Comparison of ENCODE assay signal across 8 cellular contexts in the genomic region with DNA sequence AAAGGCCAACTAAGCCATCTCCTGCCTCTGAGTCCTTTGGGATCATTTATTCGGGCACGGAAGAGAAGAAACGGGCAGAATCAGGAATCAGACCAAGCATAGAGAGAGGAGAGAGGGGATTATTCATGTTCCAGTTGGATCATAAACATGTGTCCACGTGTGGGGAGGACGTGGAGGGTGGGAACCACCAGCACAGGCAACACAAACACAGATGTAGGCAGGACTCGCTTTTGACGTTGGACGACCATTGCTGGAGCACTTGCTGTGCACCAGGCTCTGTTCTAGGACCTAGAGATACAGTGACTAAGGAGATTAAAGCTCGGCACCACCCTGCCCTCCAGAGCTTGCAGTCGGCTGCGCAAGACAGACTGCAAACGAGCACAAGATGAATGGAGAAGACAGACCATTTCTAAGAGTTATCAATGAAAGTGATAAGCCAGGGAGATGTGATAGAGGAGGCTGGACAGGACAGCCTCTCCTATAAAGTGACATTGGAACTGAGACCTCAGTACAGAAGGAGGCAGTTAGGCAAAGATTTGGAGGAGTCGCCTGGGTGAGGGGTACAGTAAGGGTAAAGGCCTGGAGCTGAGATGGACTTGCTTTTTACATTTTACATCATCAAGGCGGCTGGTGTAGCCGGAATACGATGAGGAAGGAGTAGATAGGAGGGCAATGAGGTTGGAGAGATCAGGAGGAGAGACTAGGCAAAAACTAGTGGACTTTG. TPM values are rescaled to one million over a fixed set of nuclear protein-coding genes. Genes with fewer than 3 reads are reported as not detected.
DNase-seq lines count a peak whose midpoint lies in the region; ATAC-seq and TF ChIP-seq lines count a peak whose summit lies in the region.

No MANE protein-coding gene starts in this region.

- peak overlapping the region; percentile 90 for H3K27ac Mint-ChIP-seq in activated naive CD4-positive, alpha-beta T cell treated with anti-CD3 and anti-CD28 coated beads, Interleukin-2, amount 10 ng/mL, durations not matched to agents 7 days and 5 days

- H3K27ac ChIP-seq in left ventricle myocardium inferior (replicated peaks), result no peak overlapping the region
- H3K27ac ChIP-seq in right lobe of liver, result no peak overlapping the region
- H3K27ac ChIP-seq in upper lobe of right lung, result peak overlapping the region; percentile 74
- no peak overlapping the region for H3K27ac ChIP-seq in SJCRH30

- H3K4me1 ChIP-seq in left ventricle myocardium inferior, result peaks cover 16% of the 10 kb centered on the region
- H3K4me1 ChIP-seq in right lobe of liver, result peaks cover 0 to 29% (median 5%) of the 10 kb centered on the region in 4 donors
- peaks cover 17% of the 10 kb centered on the region for H3K4me1 ChIP-seq in upper lobe of right lung
- peaks cover 3% of the 10 kb centered on the region; the same call in 1 of the 2 replicates for H3K4me1 ChIP-seq in SJCRH30

- H3K4me1 Mint-ChIP-seq in activated naive CD4-positive, alpha-beta T cell treated with anti-CD3 and anti-CD28 coated beads, Interleukin-2, amount 10 ng/mL, durations not matched to agents 7 days and 5 days, result peaks cover 51% of the 10 kb centered on the region

- WGBS in right lobe of liver (ENCODE audit: insufficient coverage, low coverage, low lambda C conversion rate, missing lambda C conversion rate), result 10% methylated on average over 15 of the region's 16 CpGs

- H3K27me3 Mint-ChIP-seq in activated naive CD4-positive, alpha-beta T cell treated with anti-CD3 and anti-CD28 coated beads, Interleukin-2, amount 10 ng/mL, durations not matched to agents 7 days and 5 days, result no peaks in the 10 kb centered on the region

- H3K27me3 ChIP-seq in left ventricle myocardium inferior (ENCODE audit: low read depth) (peaks cover 63% of the 10 kb centered on the region), right lobe of liver (no peaks in the 10 kb centered on the region), upper lobe of right lung (no peaks in the 10 kb centered on the region), SJCRH30 (no peaks in the 10 kb centered on the region)

- H3K9me3 ChIP-seq in left ventricle myocardium inferior (replicated peaks) (no peaks in the 10 kb centered on the region), right lobe of liver (no peaks in the 10 kb centered on the region), upper lobe of right lung (no peaks in the 10 kb centered on the region), SJCRH30 (replicated peaks) (no peaks in the 10 kb centered on the region)

- TF ChIP-seq POLR2A in right lobe of liver (IDR thresholded peaks at IDR 0.05), result no peak

- no peaks in the 10 kb centered on the region for H3K9me3 Mint-ChIP-seq in activated naive CD4-positive, alpha-beta T cell treated with anti-CD3 and anti-CD28 coated beads, Interleukin-2, amount 10 ng/mL, durations not matched to agents 7 days and 5 days

- H3K4me3 Mint-ChIP-seq in activated naive CD4-positive, alpha-beta T cell treated with anti-CD3 and anti-CD28 coated beads, Interleukin-2, amount 10 ng/mL, durations not matched to agents 7 days and 5 days, result peak overlapping the region; percentile 86

- CTCF ChIA-PET in activated naive CD4-positive, alpha-beta T cell treated with anti-CD3 and anti-CD28 coated beads, Interleukin-2, amount 10 ng/mL, durations not matched to agents 7 days and 5 days (lab: Charles Lee), result interaction anchor here (1.0 kb wide), 1 partner anchor 97 kb away, joined by 6 read pairs; no protein-coding TSS in a partner anchor

- ATAC-seq in left cardiac atrium, result no peak
- ATAC-seq in right lobe of liver, result peak in 1 of 4 donors; percentile 10
- no peak for ATAC-seq in upper lobe of right lung

- TF ChIP-seq CTCF in left ventricle myocardium inferior (IDR thresholded peaks at IDR 0.05; ENCODE audit: borderline replicate concordance) (no peak), right lobe of liver (IDR thresholded peaks at IDR 0.05) (no peak), upper lobe of right lung (IDR thresholded peaks at IDR 0.05) (no peak)

- H3K36me3 ChIP-seq in left ventricle myocardium inferior (no peaks in the 10 kb centered on the region), right lobe of liver (no peaks in the 10 kb centered on the region), upper lobe of right lung (no peaks in the 10 kb centered on the region), SJCRH30 (no peaks in the 10 kb centered on the region)

- peaks cover 15% of the 10 kb centered on the region for H3K36me3 Mint-ChIP-seq in activated naive CD4-positive, alpha-beta T cell treated with anti-CD3 and anti-CD28 coated beads, Interleukin-2, amount 10 ng/mL, durations not matched to agents 7 days and 5 days

- DNase-seq in left ventricle myocardium inferior (no peak), left cardiac atrium (no peak), right lobe of liver (no peak), upper lobe of right lung (no peak), SJCRH30 (no peak), islet precursor cell (no peak)
- peak; percentile 32 for DNase-seq in activated naive CD4-positive, alpha-beta T cell treated with anti-CD3 and anti-CD28 coated beads, Interleukin-2, amount 10 ng/mL, durations not matched to agents 7 days and 5 days
- no peak for DNase-seq in stimulated activated naive CD4-positive, alpha-beta T cell treated with Interleukin-2 at 50 U/mL for 16 hours (lab: John Stamatoyannopoulos, UW)

- intact Hi-C loops in left ventricle myocardium inferior (cut with micrococcal nuclease), result no loop called here
- intact Hi-C loops in left cardiac atrium (cut with DNase I), result loop anchor here in 1 of 2 donors (10.0 kb wide), 1 partner anchor 132 kb away; no protein-coding TSS in a partner anchor
- intact Hi-C loops in right lobe of liver (cut with DNase I), result no loop called here
- intact Hi-C loops in upper lobe of right lung (cut with DNase I), result no loop called here

- peak overlapping the region; percentile 54 for H3K4me3 ChIP-seq in left ventricle myocardium inferior
- H3K4me3 ChIP-seq in right lobe of liver, result peak overlapping the region; percentile 19 to 54 (median 27)
- peak overlapping the region; percentile 54 for H3K4me3 ChIP-seq in upper lobe of right lung
- H3K4me3 ChIP-seq in SJCRH30, result no peak overlapping the region

RNA-seq across cellular contexts. Expression of a gene that starts 0.7 kb away (rescaled TPM):
- 0.14 TPM for total RNA-seq in left ventricle myocardium inferior
- under 1 TPM; 0.47 to 0.65 TPM for total RNA-seq in left cardiac atrium
- 1 to 10 TPM in 4 of 6 experiments, under 1 TPM in 2; 0.72 to 2.3 (median 1.3) TPM for total RNA-seq in right lobe of liver
- total RNA-seq in upper lobe of right lung, result 26.0 TPM
- not detected in 2 replicates for total RNA-seq in SJCRH30 (2014; rRNA removed; shearing (Covaris generic))

RNA-seq across cellular contexts. Expression of a gene that starts 6.0 kb away (rescaled TPM):
- total RNA-seq in left ventricle myocardium inferior (1.8 TPM), left cardiac atrium (1 to 10 TPM; 3.9 to 7.4 TPM), right lobe of liver (1 to 10 TPM; 1.1 to 7.9 (median 3.1) TPM), upper lobe of right lung (31.6 TPM)
- not detected in 2 replicates for total RNA-seq in SJCRH30 (2014; rRNA removed; shearing (Covaris generic))

RNA-seq across cellular contexts. Expression of a gene that starts 27.0 kb away (rescaled TPM):
- total RNA-seq in left ventricle myocardium inferior (133 TPM), left cardiac atrium (10 to 100 TPM; 67.5 to 74.0 TPM), right lobe of liver (10 to 100 TPM in 2 of 6 experiments, 1 to 10 TPM in 4; 7.5 to 14.9 (median 9.3) TPM), upper lobe of right lung (88.1 TPM)
- 39.3 and 40.5 TPM in 2 replicates for total RNA-seq in SJCRH30 (2014; rRNA removed; shearing (Covaris generic))

RNA-seq across cellular contexts. Expression of a gene that starts 29.1 kb away (rescaled TPM):
- total RNA-seq in left ventricle myocardium inferior (22.4 TPM), left cardiac atrium (10 to 100 TPM; 25.7 to 35.4 TPM), right lobe of liver (10 to 100 TPM; 22.3 to 53.0 (median 41.3) TPM), upper lobe of right lung (81.2 TPM)
- total RNA-seq in SJCRH30 (2014; rRNA removed; shearing (Covaris generic)), result 32.0 and 33.2 TPM in 2 replicates

RNA-seq across cellular contexts. Expression of a gene that starts 46.1 kb away (rescaled TPM):
- total RNA-seq in left ventricle myocardium inferior (133 TPM), left cardiac atrium (1,000 to 10,000 TPM in 1 of 2 donors, 100 to 1,000 TPM in 1; 373 to 1,073 TPM), right lobe of liver (over 10,000 TPM; 10,569 to 17,502 (median 15,749) TPM), upper lobe of right lung (1,129 TPM)
- not detected in 2 replicates for total RNA-seq in SJCRH30 (2014; rRNA removed; shearing (Covaris generic))
